Comparison of ENCODE assay signal across 15 cellular contexts in the genomic region with DNA sequence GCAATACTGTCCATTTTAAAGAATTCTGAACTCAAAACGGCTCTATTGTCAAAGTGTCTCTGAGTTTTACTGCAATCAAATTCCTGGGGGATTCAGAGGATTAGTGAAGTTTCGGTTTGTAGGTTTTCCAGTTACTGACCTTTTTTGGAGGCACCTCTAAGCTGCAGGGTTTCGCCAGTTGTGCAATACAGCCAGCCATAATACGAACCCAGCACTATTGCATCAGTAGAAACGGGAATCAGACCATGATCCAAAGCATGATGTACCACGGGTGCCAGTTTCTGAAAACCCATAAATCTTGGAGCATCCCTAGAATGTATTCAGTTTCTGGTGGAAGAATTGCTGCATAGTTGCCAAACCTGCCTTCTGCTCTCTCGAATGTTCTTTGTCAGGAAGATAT.
DNase-seq lines count a peak whose midpoint lies in the region; ATAC-seq and TF ChIP-seq lines count a peak whose summit lies in the region.
"Had no signal": no experiment of that assay in that cellular context is flagged by ENCODE, and none has a peak within 500 bp of the region (broad histone marks: within the 10 kb centered on the region; RNA-seq: fewer than 3 reads in every experiment).

No MANE protein-coding gene starts in this region.

- no peak for ATAC-seq in upper lobe of right lung
- ATAC-seq: CD8-positive, alpha-beta T cell; stimulated activated naive CD8-positive, alpha-beta T cell treated with anti-CD3 and anti-CD28 coated beads, Interleukin-15, amount 100 ng/mL, for 72 hours; T-helper 17 cell had no signal

- no peak overlapping the region for H3K27ac ChIP-seq in upper lobe of right lung

- no peaks in the 10 kb centered on the region for H3K36me3 ChIP-seq in skeletal muscle satellite cell (ENCODE audit: insufficient read depth, low read length)
- no peaks in the 10 kb centered on the region for H3K36me3 ChIP-seq in upper lobe of right lung

- intact Hi-C loops in upper lobe of right lung (cut with DNase I), result no loop called here

- peaks cover 3% of the 10 kb centered on the region for H3K9me3 ChIP-seq in skeletal muscle satellite cell (replicated peaks; ENCODE audit: low read length)
- H3K9me3 ChIP-seq in upper lobe of right lung, result peaks cover 7% of the 10 kb centered on the region

- H3K4me3 ChIP-seq in skeletal muscle satellite cell (ENCODE audit: low read length) (peak overlapping the region; percentile 7), upper lobe of right lung (no peak overlapping the region)

- peak overlapping the region; percentile 65 for H3K4me2 ChIP-seq in skeletal muscle satellite cell (ENCODE audit: low read length)

- peak overlapping the region; percentile 39 for H3K9ac ChIP-seq in skeletal muscle satellite cell (ENCODE audit: low read depth, low read length)

- peaks cover 32% of the 10 kb centered on the region for H3K4me1 ChIP-seq in skeletal muscle satellite cell (ENCODE audit: control insufficient read depth, insufficient read depth, low read length)
- H3K4me1 ChIP-seq in upper lobe of right lung, result no peaks in the 10 kb centered on the region

- DNase-seq in GM04504 (ENCODE audit: low read depth) (peak; percentile 38), OCI-M1 (lab: John Stamatoyannopoulos, UW) (peak; percentile 45), fibroblast of peridontal ligament (ENCODE audit: extremely low read depth) (peak; percentile 76), NK-92 (lab: John Stamatoyannopoulos, UW; ENCODE audit: unreplicated experiment) (no peak), upper lobe of right lung (no peak), NCI-H1417 (lab: John Stamatoyannopoulos, UW) (no peak)
- DNase-seq in activated effector memory CD4-positive, alpha-beta T cell treated with Interleukin-2 at 50 U/mL for 16 hours, result no peak
- DNase-seq: activated naive CD8-positive, alpha-beta T cell treated with anti-CD3 and anti-CD28 coated beads, Interleukin-2, amount 10 ng/mL, durations not matched to agents 7 days and 5 days; CD8-positive, alpha-beta T cell; cerebellar nuclear complex; EL; occipital lobe; stimulated activated naive CD8-positive, alpha-beta T cell treated with anti-CD3 and anti-CD28 coated beads, Interleukin-15, amount 100 ng/mL, for 72 hours; T-helper 17 cell had no signal

- TF ChIP-seq CTCF in upper lobe of right lung (IDR thresholded peaks at IDR 0.05), result no peak

- no peaks in the 10 kb centered on the region for H3K27me3 ChIP-seq in skeletal muscle satellite cell (ENCODE audit: control insufficient read depth, insufficient read depth, low read length)
- H3K27me3 ChIP-seq in upper lobe of right lung, result peaks cover 11% of the 10 kb centered on the region

Comparison
In these comparisons a context has a peak if more than half of its experiments do, and no peak if none do; other contexts are left out.
1. DNase-seq: peak in GM04504 (single experiment), OCI-M1 (single experiment) and fibroblast of peridontal ligament (single experiment); none in NK-92 (single experiment), upper lobe of right lung (single experiment), NCI-H1417 (0 of 3) and activated effector memory CD4-positive, alpha-beta T cell treated with Interleukin-2 at 50 U/mL for 16 hours (single experiment).